ENCODE assay signal across 1 cellular context in genomic region chr11:57596266-57596885, GRCh38.
TF ChIP-seq lines count a peak whose summit lies in the region.

No MANE protein-coding gene starts in this region.

TF ChIP-seq in H1, 55 proteins besides CTCF, POLR2A, EP300 and RAD21:
- TF ChIP-seq CTBP2 (IDR thresholded peaks at IDR 0.05; ENCODE audit: borderline replicate concordance, insufficient read depth, insufficient read length, low read length) (no peak), SP2 (IDR thresholded peaks at IDR 0.05; ENCODE audit: low read length) (no peak), SP4 (IDR thresholded peaks at IDR 0.05; ENCODE audit: low read length) (no peak), BCL11A (IDR thresholded peaks at IDR 0.05; ENCODE audit: low read depth in 2 of 2, low read length in 2 of 2) (no peak), JUND (IDR thresholded peaks at IDR 0.05; ENCODE audit: low read length) (no peak), RBBP5 (IDR thresholded peaks at IDR 0.05; ENCODE audit: borderline replicate concordance, low read depth, low read length) (no peak), BRCA1 (IDR thresholded peaks at IDR 0.05; ENCODE audit: low read depth, low read length) (no peak), POU5F1 (IDR thresholded peaks at IDR 0.05; ENCODE audit: low read depth, low read length) (no peak), YY1 (IDR thresholded peaks at IDR 0.05; ENCODE audit: low read depth, low read length) (no peak), GTF2F1 (IDR thresholded peaks at IDR 0.05; ENCODE audit: borderline replicate concordance, low read depth, low read length) (no peak), FOSL1 (IDR thresholded peaks at IDR 0.05; ENCODE audit: insufficient read depth, low read depth, low read length) (no peak), CEBPB (IDR thresholded peaks at IDR 0.05; ENCODE audit: low read depth, low read length) (no peak), CHD1 (IDR thresholded peaks at IDR 0.05; ENCODE audit: low read depth, low read length) (no peak), TAF7 (optimal IDR thresholded peaks at IDR 0.05; ENCODE audit: borderline replicate concordance, low read depth, low read length) (no peak), SAP30 (IDR thresholded peaks at IDR 0.05; ENCODE audit: insufficient read depth, insufficient replicate concordance, low read length) (no peak), SIX5 (IDR thresholded peaks at IDR 0.05; ENCODE audit: low read depth, low read length) (no peak), BACH1 (IDR thresholded peaks at IDR 0.05; ENCODE audit: low read length) (no peak)
- TF ChIP-seq, protein P1, sequence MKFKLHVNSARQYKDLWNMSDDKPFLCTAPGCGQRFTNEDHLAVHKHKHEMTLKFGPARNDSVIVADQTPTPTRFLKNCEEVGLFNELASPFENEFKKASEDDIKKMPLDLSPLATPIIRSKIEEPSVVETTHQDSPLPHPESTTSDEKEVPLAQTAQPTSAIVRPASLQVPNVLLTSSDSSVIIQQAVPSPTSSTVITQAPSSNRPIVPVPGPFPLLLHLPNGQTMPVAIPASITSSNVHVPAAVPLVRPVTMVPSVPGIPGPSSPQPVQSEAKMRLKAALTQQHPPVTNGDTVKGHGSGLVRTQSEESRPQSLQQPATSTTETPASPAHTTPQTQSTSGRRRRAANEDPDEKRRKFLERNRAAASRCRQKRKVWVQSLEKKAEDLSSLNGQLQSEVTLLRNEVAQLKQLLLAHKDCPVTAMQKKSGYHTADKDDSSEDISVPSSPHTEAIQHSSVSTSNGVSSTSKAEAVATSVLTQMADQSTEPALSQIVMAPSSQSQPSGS (IDR thresholded peaks at IDR 0.05; ENCODE audit: low read length): no peak
TF ChIP-seq in H1: peak in this region for 0.
